16 cellular contexts compared by ENCODE assay signal in the genomic region with DNA sequence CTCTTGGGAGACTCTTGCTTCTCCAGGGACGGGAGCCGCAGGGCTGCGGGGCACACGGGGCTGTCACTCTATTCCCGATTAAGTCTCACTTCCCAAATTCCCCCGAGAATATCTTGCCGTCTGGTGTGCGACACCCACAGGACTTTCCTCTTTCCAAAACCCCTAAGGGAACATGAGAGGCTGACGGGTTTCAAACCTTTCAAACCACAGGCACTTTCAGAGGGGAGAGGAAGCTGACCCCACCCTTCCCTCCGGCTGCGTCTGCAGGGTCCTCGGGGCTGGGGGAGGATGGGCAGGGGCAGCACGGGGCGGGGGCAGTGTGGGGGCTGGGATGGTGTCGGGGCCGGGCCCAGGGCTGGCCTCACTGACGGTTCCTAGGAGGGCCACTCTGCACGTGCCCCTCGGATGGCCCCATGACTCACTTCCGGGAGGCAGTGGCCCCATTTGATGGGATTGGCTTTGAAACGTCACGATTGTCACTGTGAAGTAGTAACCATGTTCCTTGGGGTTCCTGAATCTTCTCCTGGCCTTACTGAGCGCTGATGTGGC. TPM values are rescaled to one million over a fixed set of nuclear protein-coding genes. Genes with fewer than 3 reads are reported as not detected.
A peak's percentile ranks its signal among the peaks of the same experiment; 100 is the strongest.
DNase-seq lines count a peak whose midpoint lies in the region; ATAC-seq lines count a peak whose summit lies in the region.
"Had no signal": no experiment of that assay in that cellular context is flagged by ENCODE, and none has a peak within 500 bp of the region (broad histone marks: within the 10 kb centered on the region; RNA-seq: fewer than 3 reads in every experiment).

No MANE protein-coding gene starts in this region.

- H3K4me1 ChIP-seq in Karpas-422 (ENCODE audit: low read length) (peaks cover 16% of the 10 kb centered on the region), SJCRH30 (peaks cover 11% of the 10 kb centered on the region; the same call in 1 of the 2 replicates)

- DNase-seq in SIG-M5 treated with dmso at 0.1 percent for 504 hours (lab: John Stamatoyannopoulos, UW; ENCODE audit: unreplicated experiment), result peak; percentile 38
- DNase-seq in SIG-M5 (lab: John Stamatoyannopoulos, UW), result no peak
- DNase-seq in Karpas-422, result peak; percentile 54
- DNase-seq in SJCRH30, result peak in 1 of 2 experiments; percentile 64
- DNase-seq in left colon, result no peak
- no peak for DNase-seq in NCI-H345 treated with DMSO at 0.1 percent for 48 hours (lab: John Stamatoyannopoulos, UW; ENCODE audit: unreplicated experiment)
- DNase-seq in left lobe of liver (ENCODE audit: low spot score), result no peak
- DNase-seq: activated effector memory CD4-positive, alpha-beta T cell treated with Interleukin-2 at 50 U/mL for 16 hours; CD4-positive, alpha-beta memory T cell; dermis blood vessel endothelial cell; KG1; NCI-H345; stimulated activated naive CD4-positive, alpha-beta T cell treated with Interleukin-2 at 50 U/mL for 16 hours had no signal

- no peaks in the 10 kb centered on the region for H3K79me2 ChIP-seq in Karpas-422 (ENCODE audit: low read length)

- H3K9me2 ChIP-seq in Karpas-422 (replicated peaks; ENCODE audit: insufficient read depth, low read length), result no peaks in the 10 kb centered on the region

- peak overlapping the region; percentile 49 for H3K4me2 ChIP-seq in Karpas-422 (ENCODE audit: low read depth, low read length, poor library complexity, severe bottlenecking)

- H3K4me3 ChIP-seq in Karpas-422 (ENCODE audit: low read length) (0 out of 2 replicates have a peak overlapping the region, but pooled peaks have one; percentile 15), SJCRH30 (no peak overlapping the region)
- H3K4me3 ChIP-seq: GM12878, lung had no signal

- no peaks in the 10 kb centered on the region for H3K36me3 ChIP-seq in Karpas-422 (ENCODE audit: insufficient read depth, low read length)
- H3K36me3 ChIP-seq in SJCRH30, result no peaks in the 10 kb centered on the region

- intact Hi-C loops in left colon (cut with DNase I, micrococcal nuclease), result no loop called here

- H2AFZ ChIP-seq in Karpas-422 (ENCODE audit: low read length), result no peak overlapping the region

- peak; percentile 33 for ATAC-seq in left colon
- no peak for ATAC-seq in GM21825 (IDR thresholded peaks at IDR 0.05; ENCODE audit: unreplicated experiment)
- ATAC-seq in left lobe of liver, result no peak

- H3K9me3 ChIP-seq in Karpas-422 (ENCODE audit: low read length) (no peaks in the 10 kb centered on the region), SJCRH30 (replicated peaks) (no peaks in the 10 kb centered on the region)

- H4K20me1 ChIP-seq in Karpas-422 (ENCODE audit: insufficient read depth, low read depth, low read length), result no peaks in the 10 kb centered on the region

- H3K27ac ChIP-seq in Karpas-422 (ENCODE audit: low read length) (no peak overlapping the region), SJCRH30 (peak overlapping the region; percentile 70)

- 0 out of 2 replicates have a peak overlapping the region, but pooled peaks have one; percentile 9 for H3K9ac ChIP-seq in Karpas-422 (ENCODE audit: low read length)

- no peaks in the 10 kb centered on the region for H3K27me3 ChIP-seq in Karpas-422 (ENCODE audit: low read length)
- no peaks in the 10 kb centered on the region for H3K27me3 ChIP-seq in SJCRH30

RNA-seq across cellular contexts. Expression of a gene that starts 38.2 kb away (rescaled TPM):
- total RNA-seq in Karpas-422 (2014; rRNA removed; shearing (Covaris generic); ENCODE audit: low replicate concordance), result 2.0 and 3.5 TPM in 2 replicates
- total RNA-seq in SJCRH30 (2014; rRNA removed; shearing (Covaris generic)), result 2.4 and 2.5 TPM in 2 replicates
- total RNA-seq in left colon, result 100 to 1,000 TPM in 1 of 2 donors, 10 to 100 TPM in 1; 78.1 to 170 TPM
- total RNA-seq in left lobe of liver, result 0.81 TPM

RNA-seq across cellular contexts. Expression of a gene that starts 43.0 kb away (rescaled TPM):
- 24.4 and 39.8 TPM in 2 replicates for total RNA-seq in Karpas-422 (2014; rRNA removed; shearing (Covaris generic); ENCODE audit: low replicate concordance)
- 10.2 and 10.4 TPM in 2 replicates for total RNA-seq in SJCRH30 (2014; rRNA removed; shearing (Covaris generic))
- 10 to 100 TPM; 65.2 to 75.1 TPM for total RNA-seq in left colon
- total RNA-seq in left lobe of liver, result 25.7 TPM

Comparison
In these comparisons a context has a peak if more than half of its experiments do, and no peak if none do; other contexts are left out.
1. DNase-seq: peak in SIG-M5 treated with dmso at 0.1 percent for 504 hours (single experiment) and Karpas-422 (single experiment); none in SIG-M5 (single experiment), left colon (0 of 2), NCI-H345 treated with DMSO at 0.1 percent for 48 hours (single experiment) and left lobe of liver (single experiment).
2. RNA of a gene that starts 38.2 kb away (total RNA-seq): 78.1 to 170 TPM in left colon; 2.4 to 2.5 TPM in SJCRH30, 2.0 to 3.5 TPM in Karpas-422 and 0.81 TPM in left lobe of liver (single experiment); every median in the first group is over 10 times any median in the second.